8 cellular contexts compared by ENCODE assay signal in the genomic region with DNA sequence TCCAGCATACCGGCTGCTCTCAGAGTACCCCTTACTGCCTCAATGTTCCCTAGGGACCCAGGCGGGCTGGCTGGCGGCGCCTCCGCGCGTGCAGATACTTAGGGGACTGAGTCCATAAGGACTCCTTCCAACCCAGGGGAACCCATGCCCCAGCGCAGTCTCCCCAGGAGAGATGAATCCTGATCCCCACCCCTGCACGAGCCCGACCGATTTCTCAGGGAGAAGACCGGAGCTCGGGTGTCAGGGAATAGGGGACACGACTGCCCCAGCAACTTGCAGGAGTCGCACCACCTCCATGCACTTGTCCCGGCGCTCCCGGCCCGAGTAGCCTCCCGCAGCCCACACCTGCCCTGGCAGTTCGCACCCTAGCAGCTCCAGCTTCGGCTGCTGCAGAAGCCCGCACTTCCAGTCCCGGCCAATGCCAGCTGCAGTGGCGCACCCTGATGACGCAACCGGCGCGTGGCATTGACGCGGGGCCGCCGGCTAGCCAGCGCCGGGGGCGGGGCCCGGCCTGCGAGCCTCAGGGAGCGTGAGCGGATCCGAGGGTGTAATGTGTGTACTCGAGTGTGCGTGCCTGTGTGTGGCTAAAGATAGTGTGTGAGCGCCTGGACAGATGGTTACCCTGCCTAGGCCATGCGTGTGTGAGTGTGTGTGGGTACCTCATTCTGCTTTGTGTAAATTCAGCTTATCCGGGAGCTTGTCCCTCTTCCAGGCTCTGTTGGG. TPM values are rescaled to one million over a fixed set of nuclear protein-coding genes. Genes with fewer than 3 reads are reported as not detected.
DNase-seq lines count a peak whose midpoint lies in the region; ATAC-seq and TF ChIP-seq lines count a peak whose summit lies in the region.

A gene with protein sequence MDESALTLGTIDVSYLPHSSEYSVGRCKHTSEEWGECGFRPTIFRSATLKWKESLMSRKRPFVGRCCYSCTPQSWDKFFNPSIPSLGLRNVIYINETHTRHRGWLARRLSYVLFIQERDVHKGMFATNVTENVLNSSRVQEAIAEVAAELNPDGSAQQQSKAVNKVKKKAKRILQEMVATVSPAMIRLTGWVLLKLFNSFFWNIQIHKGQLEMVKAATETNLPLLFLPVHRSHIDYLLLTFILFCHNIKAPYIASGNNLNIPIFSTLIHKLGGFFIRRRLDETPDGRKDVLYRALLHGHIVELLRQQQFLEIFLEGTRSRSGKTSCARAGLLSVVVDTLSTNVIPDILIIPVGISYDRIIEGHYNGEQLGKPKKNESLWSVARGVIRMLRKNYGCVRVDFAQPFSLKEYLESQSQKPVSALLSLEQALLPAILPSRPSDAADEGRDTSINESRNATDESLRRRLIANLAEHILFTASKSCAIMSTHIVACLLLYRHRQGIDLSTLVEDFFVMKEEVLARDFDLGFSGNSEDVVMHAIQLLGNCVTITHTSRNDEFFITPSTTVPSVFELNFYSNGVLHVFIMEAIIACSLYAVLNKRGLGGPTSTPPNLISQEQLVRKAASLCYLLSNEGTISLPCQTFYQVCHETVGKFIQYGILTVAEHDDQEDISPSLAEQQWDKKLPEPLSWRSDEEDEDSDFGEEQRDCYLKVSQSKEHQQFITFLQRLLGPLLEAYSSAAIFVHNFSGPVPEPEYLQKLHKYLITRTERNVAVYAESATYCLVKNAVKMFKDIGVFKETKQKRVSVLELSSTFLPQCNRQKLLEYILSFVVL (minus strand): TSS at position 437 of the 723 bp plus-strand sequence. CDS start 1,981 bp downstream, outside the sequence.

- peak; percentile 94 for ATAC-seq in HG02623 (IDR thresholded peaks at IDR 0.05; ENCODE audit: unreplicated experiment)
- peak; percentile 95 to 98 (median 97) for ATAC-seq in T-cell (replicated peaks in 1 of 4)

- intact Hi-C loops in left ventricle myocardium inferior (cut with micrococcal nuclease) (loop anchor here (10.0 kb wide), 1 partner anchor 131 kb away; no protein-coding TSS in a partner anchor), prostate gland (cut with DNase I) (loop anchor here (5.0 to 10.0 kb wide), 2 partner anchors 131 to 264 kb away; a partner anchor contains a TSS)

- TF ChIP-seq CTCF in GM12865 (IDR thresholded peaks at IDR 0.05; ENCODE audit: insufficient read depth, low read depth, low read length, missing control alignments) (no peak), left ventricle myocardium inferior (IDR thresholded peaks at IDR 0.05; ENCODE audit: borderline replicate concordance) (no peak), prostate gland (IDR thresholded peaks at IDR 0.05) (peak in 2 of 4 experiments; percentile 33 to 48)

- peak within 1 kb of the TSS; percentile 83 to 88 for H3K27ac Mint-ChIP-seq in T-cell

- peaks cover 26 to 35% (median 35%) of the 10 kb centered on the region in 3 donors for H3K4me1 Mint-ChIP-seq in T-cell

- peaks cover 0 to 2% of the 10 kb centered on the region in 2 donors for H3K27me3 Mint-ChIP-seq in T-cell

- H3K27me3 ChIP-seq in left ventricle myocardium inferior (ENCODE audit: low read depth) = no peaks in the 10 kb centered on the region
- H3K27me3 ChIP-seq in prostate gland (replicated peaks; ENCODE audit: insufficient read depth) = no peaks in the 10 kb centered on the region

- H3K4me3 ChIP-seq in GM12865 (ENCODE audit: low read depth, low read length) (peak within 1 kb of the TSS; percentile 74), left ventricle myocardium inferior (peak within 1 kb of the TSS; percentile 90), prostate gland (peak within 1 kb of the TSS; percentile 59 to 84)

- DNase-seq in GM12865 (ENCODE audit: low read depth) (peak; percentile 95), NCI-H1105 treated with DMSO at 0.1 percent for 48 hours (lab: John Stamatoyannopoulos, UW) (peak; percentile 59), T-cell (peak; percentile 89 to 99 (median 97)), amniotic stem cell (lab: John Stamatoyannopoulos, UW) (peak; percentile 76), left ventricle myocardium inferior (peak; percentile 96), prostate gland (ENCODE audit: low spot score) (peak; percentile 90), ureter (ENCODE audit: low spot score) (peak; percentile 96)

- H3K27ac ChIP-seq in left ventricle myocardium inferior (replicated peaks) (peak within 1 kb of the TSS; percentile 86), prostate gland (peak within 1 kb of the TSS; percentile 69 to 71)

- no peaks in the 10 kb centered on the region for H3K9me3 ChIP-seq in left ventricle myocardium inferior (replicated peaks)
- H3K9me3 ChIP-seq in prostate gland = no peaks in the 10 kb centered on the region

- peak within 1 kb of the TSS; percentile 90 to 95 (median 91) for H3K4me3 Mint-ChIP-seq in T-cell

- WGBS in prostate gland = under 1% methylated on average over 35 of the region's 46 CpGs

- POLR2A ChIA-PET in T-cell (lab: Charles Lee) = interaction anchor here in 1 of 2 donors (0.6 kb wide), 1 partner anchor 1616 kb away, joined by 3 read pairs; no protein-coding TSS in a partner anchor

- CTCF ChIA-PET in T-cell (lab: Charles Lee) = interaction anchor here (0.8 to 0.9 kb wide), 2 partner anchors 10 to 13 kb away, joined by 3 read pairs; no protein-coding TSS in a partner anchor

- H3K36me3 Mint-ChIP-seq in T-cell = peaks cover 28% of the 10 kb centered on the region

- H3K36me3 ChIP-seq in left ventricle myocardium inferior (peaks cover 16% of the 10 kb centered on the region), prostate gland (no peaks in the 10 kb centered on the region)

- H3K9me3 Mint-ChIP-seq in T-cell = peaks cover 0 to 9% (median 3%) of the 10 kb centered on the region in 3 donors

- TF ChIP-seq POLR2A in prostate gland (IDR thresholded peaks at IDR 0.05) = peak; percentile 60

- peaks cover 41% of the 10 kb centered on the region for H3K4me1 ChIP-seq in left ventricle myocardium inferior
- no peaks in the 10 kb centered on the region for H3K4me1 ChIP-seq in prostate gland (replicated peaks)

RNA-seq across cellular contexts. Expression of the gene that starts here (rescaled TPM):
- total RNA-seq in T-cell (1 to 10 TPM; 4.4 to 8.6 (median 5.9) TPM), left ventricle myocardium inferior (22.2 TPM), prostate gland (10 to 100 TPM in 1 of 2 donors, 1 to 10 TPM in 1; 4.2 to 14.9 TPM), ureter (12.7 TPM)

Comparison
In these comparisons a context has a peak if more than half of its experiments do, and no peak if none do; other contexts are left out.
1. Peak in every context shown above with its lines: DNase-seq, ATAC-seq, H3K4me3 ChIP-seq and H3K27ac ChIP-seq.